In the genomic region with DNA sequence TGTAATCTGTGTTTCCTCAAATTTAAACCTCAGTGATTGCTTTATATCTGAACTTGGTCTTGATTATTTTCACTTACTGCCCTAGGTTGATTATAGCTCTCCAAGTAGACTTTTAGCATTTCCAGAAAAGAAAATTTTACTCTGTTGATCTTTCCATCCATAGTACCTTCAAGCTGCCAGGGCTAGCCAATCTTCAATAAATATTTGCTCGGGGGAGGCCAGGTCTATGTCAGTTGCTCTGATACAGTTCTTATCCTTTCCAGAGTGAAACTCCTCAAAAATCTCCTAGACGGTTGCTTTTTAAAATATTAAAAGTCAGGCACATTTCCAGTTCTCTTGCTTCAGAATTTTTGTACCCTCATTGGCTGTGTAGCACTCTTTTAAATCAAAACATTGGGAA, we compare ENCODE assay signal across 10 cellular contexts. TPM values are rescaled to one million over a fixed set of nuclear protein-coding genes. Genes with fewer than 3 reads are reported as not detected.
"Had no signal": no experiment of that assay in that cellular context is flagged by ENCODE, and none has a peak within 500 bp of the region (broad histone marks: within the 10 kb centered on the region; RNA-seq: fewer than 3 reads in every experiment).

No MANE protein-coding gene starts in this region.

- H3K9me3 ChIP-seq: HAP-1 had no signal

- H3K4me1 ChIP-seq: HAP-1 had no signal

- H3K9ac ChIP-seq: GM23248 had no signal

- H3K4me1 Mint-ChIP-seq: IgD-negative memory B cell had no signal

- ATAC-seq: HCT116, HepG2 had no signal

- H3K36me3 Mint-ChIP-seq: IgD-negative memory B cell had no signal

- H2AFZ ChIP-seq: GM23248 had no signal

- FAIRE-seq: HepG2 had no signal

- H3K9me3 Mint-ChIP-seq: HFFc6 had no signal

- H3K4me3 ChIP-seq: GM23248, HAP-1 had no signal

- H3K4me3 Mint-ChIP-seq: HFFc6, IgD-negative memory B cell had no signal

- H3K27ac Mint-ChIP-seq: HFFc6, IgD-negative memory B cell had no signal

- H3K27ac ChIP-seq: GM23248, HL-60 had no signal

- H3K36me3 ChIP-seq: HAP-1 had no signal

- DNase-seq: GM23248, H7, HFFc6 had no signal

RNA-seq across cellular contexts. Expression of a gene that starts 38.8 kb away (rescaled TPM):
- total RNA-seq: GM23248, H4, H7, HepG2, HFFc6, HT1080 had no signal
- polyA plus RNA-seq: GM23248, HepG2, IgD-negative memory B cell had no signal
